In the genomic region with DNA sequence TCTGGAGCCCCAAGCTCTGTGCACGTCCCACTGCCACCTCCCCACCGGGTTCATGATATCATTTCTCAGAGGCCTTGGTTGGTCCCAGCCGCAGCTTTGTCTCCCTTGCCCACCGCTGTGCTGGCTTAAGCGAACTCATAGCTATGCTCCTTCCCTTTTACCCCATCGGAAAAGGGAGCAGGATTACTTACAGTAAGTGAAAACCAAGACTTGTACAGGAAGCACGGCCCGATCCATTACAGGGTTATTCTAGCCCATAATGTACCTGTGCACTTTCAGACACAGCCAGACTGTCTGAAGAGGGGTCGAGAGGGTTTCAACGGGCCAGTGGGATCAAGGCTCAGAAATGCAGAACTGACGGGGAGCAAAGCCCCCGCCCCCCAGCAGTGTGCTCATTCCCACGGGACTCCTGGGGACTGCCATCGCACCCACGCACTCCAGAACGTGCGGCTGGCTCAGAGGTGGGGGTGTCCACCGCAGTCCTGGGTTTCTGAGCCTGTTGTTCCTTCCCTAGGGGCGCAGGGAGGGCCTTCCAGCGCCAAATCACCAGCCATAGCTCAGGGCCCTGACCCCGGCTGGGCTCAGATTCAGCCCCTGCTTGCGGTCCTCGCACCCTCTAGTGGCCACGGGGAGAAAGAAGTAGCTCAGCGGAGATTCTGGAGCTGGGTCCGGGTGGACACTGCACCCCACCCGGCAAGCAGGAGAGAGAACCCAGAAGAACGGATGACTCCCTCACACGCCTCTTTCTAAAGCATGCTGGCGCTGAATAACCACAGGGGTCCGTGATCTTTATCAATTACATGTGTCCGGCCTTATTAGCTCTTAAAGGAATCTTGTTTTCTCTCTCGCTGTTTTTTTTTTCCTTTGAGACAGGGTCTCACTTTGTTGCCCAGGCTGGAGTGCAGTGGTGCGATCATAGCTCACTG, we compare ENCODE assay signal across 1 cellular context.
TF ChIP-seq lines count a peak whose summit lies in the region.

No MANE protein-coding gene starts in this region.

TF ChIP-seq in HepG2, 621 proteins besides CTCF, POLR2A, EP300 and RAD21 (continued from another document and continues in another):
- TF ChIP-seq, protein P1, sequence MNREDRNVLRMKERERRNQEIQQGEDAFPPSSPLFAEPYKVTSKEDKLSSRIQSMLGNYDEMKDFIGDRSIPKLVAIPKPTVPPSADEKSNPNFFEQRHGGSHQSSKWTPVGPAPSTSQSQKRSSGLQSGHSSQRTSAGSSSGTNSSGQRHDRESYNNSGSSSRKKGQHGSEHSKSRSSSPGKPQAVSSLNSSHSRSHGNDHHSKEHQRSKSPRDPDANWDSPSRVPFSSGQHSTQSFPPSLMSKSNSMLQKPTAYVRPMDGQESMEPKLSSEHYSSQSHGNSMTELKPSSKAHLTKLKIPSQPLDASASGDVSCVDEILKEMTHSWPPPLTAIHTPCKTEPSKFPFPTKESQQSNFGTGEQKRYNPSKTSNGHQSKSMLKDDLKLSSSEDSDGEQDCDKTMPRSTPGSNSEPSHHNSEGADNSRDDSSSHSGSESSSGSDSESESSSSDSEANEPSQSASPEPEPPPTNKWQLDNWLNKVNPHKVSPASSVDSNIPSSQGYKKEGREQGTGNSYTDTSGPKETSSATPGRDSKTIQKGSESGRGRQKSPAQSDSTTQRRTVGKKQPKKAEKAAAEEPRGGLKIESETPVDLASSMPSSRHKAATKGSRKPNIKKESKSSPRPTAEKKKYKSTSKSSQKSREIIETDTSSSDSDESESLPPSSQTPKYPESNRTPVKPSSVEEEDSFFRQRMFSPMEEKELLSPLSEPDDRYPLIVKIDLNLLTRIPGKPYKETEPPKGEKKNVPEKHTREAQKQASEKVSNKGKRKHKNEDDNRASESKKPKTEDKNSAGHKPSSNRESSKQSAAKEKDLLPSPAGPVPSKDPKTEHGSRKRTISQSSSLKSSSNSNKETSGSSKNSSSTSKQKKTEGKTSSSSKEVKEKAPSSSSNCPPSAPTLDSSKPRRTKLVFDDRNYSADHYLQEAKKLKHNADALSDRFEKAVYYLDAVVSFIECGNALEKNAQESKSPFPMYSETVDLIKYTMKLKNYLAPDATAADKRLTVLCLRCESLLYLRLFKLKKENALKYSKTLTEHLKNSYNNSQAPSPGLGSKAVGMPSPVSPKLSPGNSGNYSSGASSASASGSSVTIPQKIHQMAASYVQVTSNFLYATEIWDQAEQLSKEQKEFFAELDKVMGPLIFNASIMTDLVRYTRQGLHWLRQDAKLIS (CRISPR knock-in tag; IDR thresholded peaks at IDR 0.05) = no peak
- TF ChIP-seq, protein P2, sequence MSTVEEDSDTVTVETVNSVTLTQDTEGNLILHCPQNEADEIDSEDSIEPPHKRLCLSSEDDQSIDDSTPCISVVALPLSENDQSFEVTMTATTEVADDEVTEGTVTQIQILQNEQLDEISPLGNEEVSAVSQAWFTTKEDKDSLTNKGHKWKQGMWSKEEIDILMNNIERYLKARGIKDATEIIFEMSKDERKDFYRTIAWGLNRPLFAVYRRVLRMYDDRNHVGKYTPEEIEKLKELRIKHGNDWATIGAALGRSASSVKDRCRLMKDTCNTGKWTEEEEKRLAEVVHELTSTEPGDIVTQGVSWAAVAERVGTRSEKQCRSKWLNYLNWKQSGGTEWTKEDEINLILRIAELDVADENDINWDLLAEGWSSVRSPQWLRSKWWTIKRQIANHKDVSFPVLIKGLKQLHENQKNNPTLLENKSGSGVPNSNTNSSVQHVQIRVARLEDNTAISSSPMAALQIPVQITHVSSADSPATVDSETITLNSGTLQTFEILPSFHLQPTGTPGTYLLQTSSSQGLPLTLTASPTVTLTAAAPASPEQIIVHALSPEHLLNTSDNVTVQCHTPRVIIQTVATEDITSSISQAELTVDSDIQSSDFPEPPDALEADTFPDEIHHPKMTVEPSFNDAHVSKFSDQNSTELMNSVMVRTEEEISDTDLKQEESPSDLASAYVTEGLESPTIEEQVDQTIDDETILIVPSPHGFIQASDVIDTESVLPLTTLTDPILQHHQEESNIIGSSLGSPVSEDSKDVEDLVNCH (CRISPR knock-in tag; IDR thresholded peaks at IDR 0.05) = peak; percentile 19; the same call in 1 of the 2 replicates
- TF ChIP-seq, protein P3, sequence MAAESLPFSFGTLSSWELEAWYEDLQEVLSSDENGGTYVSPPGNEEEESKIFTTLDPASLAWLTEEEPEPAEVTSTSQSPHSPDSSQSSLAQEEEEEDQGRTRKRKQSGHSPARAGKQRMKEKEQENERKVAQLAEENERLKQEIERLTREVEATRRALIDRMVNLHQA (CRISPR knock-in tag; IDR thresholded peaks at IDR 0.05) = no peak
- TF ChIP-seq ZNF670 (CRISPR knock-in tag; IDR thresholded peaks at IDR 0.05; ENCODE audit: borderline replicate concordance) = 0 out of 2 replicates have a peak, but pooled peaks have one; percentile 56
- TF ChIP-seq, protein P4, sequence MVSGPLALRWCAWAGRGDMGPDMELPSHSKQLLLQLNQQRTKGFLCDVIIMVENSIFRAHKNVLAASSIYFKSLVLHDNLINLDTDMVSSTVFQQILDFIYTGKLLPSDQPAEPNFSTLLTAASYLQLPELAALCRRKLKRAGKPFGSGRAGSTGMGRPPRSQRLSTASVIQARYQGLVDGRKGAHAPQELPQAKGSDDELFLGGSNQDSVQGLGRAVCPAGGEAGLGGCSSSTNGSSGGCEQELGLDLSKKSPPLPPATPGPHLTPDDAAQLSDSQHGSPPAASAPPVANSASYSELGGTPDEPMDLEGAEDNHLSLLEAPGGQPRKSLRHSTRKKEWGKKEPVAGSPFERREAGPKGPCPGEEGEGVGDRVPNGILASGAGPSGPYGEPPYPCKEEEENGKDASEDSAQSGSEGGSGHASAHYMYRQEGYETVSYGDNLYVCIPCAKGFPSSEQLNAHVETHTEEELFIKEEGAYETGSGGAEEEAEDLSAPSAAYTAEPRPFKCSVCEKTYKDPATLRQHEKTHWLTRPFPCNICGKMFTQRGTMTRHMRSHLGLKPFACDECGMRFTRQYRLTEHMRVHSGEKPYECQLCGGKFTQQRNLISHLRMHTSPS (CRISPR knock-in tag; IDR thresholded peaks at IDR 0.05; ENCODE audit: low read depth) = no peak
- TF ChIP-seq ZSCAN12 (CRISPR knock-in tag; IDR thresholded peaks at IDR 0.05) = no peak
- no peak; the same call in 1 of the 2 replicates for TF ChIP-seq SOX13 (IDR thresholded peaks at IDR 0.05)
- peak in 1 of 2 experiments; percentile 66; a peak in 1 of 4 replicates for TF ChIP-seq SOX13 (CRISPR knock-in tag; conservative IDR thresholded peaks at IDR 0.05 in 1 of 2, IDR thresholded peaks at IDR 0.05 in 1 of 2)
- TF ChIP-seq SRY (CRISPR knock-in tag; IDR thresholded peaks at IDR 0.05) = no peak
- no peak for TF ChIP-seq RFX3 (CRISPR knock-in tag; IDR thresholded peaks at IDR 0.05)
- TF ChIP-seq TEAD3 (CRISPR knock-in tag; optimal IDR thresholded peaks at IDR 0.05; ENCODE audit: borderline replicate concordance) = peak; percentile 63
- TF ChIP-seq, protein P5, sequence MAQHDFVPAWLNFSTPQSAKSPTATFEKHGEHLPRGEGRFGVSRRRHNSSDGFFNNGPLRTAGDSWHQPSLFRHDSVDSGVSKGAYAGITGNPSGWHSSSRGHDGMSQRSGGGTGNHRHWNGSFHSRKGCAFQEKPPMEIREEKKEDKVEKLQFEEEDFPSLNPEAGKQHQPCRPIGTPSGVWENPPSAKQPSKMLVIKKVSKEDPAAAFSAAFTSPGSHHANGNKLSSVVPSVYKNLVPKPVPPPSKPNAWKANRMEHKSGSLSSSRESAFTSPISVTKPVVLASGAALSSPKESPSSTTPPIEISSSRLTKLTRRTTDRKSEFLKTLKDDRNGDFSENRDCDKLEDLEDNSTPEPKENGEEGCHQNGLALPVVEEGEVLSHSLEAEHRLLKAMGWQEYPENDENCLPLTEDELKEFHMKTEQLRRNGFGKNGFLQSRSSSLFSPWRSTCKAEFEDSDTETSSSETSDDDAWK (CRISPR knock-in tag; IDR thresholded peaks at IDR 0.05) = no peak
- peak; percentile 97 for TF ChIP-seq ZBTB7A (CRISPR knock-in tag; IDR thresholded peaks at IDR 0.05)
- TF ChIP-seq ZNF225 (CRISPR knock-in tag; IDR thresholded peaks at IDR 0.05) = peak; percentile 26; the same call in 1 of the 2 replicates
- no peak for TF ChIP-seq SAFB2 (CRISPR knock-in tag; IDR thresholded peaks at IDR 0.05; ENCODE audit: borderline replicate concordance, low read depth)
- TF ChIP-seq ZNF761 (CRISPR knock-in tag; conservative IDR thresholded peaks at IDR 0.05) = peak; percentile 79
- TF ChIP-seq, protein P6, sequence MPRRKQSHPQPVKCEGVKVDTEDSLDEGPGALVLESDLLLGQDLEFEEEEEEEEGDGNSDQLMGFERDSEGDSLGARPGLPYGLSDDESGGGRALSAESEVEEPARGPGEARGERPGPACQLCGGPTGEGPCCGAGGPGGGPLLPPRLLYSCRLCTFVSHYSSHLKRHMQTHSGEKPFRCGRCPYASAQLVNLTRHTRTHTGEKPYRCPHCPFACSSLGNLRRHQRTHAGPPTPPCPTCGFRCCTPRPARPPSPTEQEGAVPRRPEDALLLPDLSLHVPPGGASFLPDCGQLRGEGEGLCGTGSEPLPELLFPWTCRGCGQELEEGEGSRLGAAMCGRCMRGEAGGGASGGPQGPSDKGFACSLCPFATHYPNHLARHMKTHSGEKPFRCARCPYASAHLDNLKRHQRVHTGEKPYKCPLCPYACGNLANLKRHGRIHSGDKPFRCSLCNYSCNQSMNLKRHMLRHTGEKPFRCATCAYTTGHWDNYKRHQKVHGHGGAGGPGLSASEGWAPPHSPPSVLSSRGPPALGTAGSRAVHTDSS (CRISPR knock-in tag; conservative IDR thresholded peaks at IDR 0.05) = peak; percentile 44; the same call in 1 of the 2 replicates
- peak; percentile 82; the same call in 1 of the 2 replicates for TF ChIP-seq ERF (CRISPR knock-in tag; IDR thresholded peaks at IDR 0.05)
- no peak for TF ChIP-seq REXO4 (CRISPR knock-in tag; IDR thresholded peaks at IDR 0.05; ENCODE audit: borderline replicate concordance)
- TF ChIP-seq, protein P7, sequence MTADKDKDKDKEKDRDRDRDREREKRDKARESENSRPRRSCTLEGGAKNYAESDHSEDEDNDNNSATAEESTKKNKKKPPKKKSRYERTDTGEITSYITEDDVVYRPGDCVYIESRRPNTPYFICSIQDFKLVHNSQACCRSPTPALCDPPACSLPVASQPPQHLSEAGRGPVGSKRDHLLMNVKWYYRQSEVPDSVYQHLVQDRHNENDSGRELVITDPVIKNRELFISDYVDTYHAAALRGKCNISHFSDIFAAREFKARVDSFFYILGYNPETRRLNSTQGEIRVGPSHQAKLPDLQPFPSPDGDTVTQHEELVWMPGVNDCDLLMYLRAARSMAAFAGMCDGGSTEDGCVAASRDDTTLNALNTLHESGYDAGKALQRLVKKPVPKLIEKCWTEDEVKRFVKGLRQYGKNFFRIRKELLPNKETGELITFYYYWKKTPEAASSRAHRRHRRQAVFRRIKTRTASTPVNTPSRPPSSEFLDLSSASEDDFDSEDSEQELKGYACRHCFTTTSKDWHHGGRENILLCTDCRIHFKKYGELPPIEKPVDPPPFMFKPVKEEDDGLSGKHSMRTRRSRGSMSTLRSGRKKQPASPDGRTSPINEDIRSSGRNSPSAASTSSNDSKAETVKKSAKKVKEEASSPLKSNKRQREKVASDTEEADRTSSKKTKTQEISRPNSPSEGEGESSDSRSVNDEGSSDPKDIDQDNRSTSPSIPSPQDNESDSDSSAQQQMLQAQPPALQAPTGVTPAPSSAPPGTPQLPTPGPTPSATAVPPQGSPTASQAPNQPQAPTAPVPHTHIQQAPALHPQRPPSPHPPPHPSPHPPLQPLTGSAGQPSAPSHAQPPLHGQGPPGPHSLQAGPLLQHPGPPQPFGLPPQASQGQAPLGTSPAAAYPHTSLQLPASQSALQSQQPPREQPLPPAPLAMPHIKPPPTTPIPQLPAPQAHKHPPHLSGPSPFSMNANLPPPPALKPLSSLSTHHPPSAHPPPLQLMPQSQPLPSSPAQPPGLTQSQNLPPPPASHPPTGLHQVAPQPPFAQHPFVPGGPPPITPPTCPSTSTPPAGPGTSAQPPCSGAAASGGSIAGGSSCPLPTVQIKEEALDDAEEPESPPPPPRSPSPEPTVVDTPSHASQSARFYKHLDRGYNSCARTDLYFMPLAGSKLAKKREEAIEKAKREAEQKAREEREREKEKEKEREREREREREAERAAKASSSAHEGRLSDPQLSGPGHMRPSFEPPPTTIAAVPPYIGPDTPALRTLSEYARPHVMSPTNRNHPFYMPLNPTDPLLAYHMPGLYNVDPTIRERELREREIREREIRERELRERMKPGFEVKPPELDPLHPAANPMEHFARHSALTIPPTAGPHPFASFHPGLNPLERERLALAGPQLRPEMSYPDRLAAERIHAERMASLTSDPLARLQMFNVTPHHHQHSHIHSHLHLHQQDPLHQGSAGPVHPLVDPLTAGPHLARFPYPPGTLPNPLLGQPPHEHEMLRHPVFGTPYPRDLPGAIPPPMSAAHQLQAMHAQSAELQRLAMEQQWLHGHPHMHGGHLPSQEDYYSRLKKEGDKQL (CRISPR knock-in tag; IDR thresholded peaks at IDR 0.05; ENCODE audit: low read depth) = no peak
- no peak for TF ChIP-seq NR2F2 (IDR thresholded peaks at IDR 0.05; ENCODE audit: borderline replicate concordance, low read depth)
- peak; percentile 66; the same call in 1 of the 2 replicates for TF ChIP-seq GLI4 (CRISPR knock-in tag; IDR thresholded peaks at IDR 0.05; ENCODE audit: borderline replicate concordance)
- no peak for TF ChIP-seq HOXA9 (CRISPR knock-in tag; IDR thresholded peaks at IDR 0.05; ENCODE audit: borderline replicate concordance)
- TF ChIP-seq TCF12 (IDR thresholded peaks at IDR 0.05) = no peak
- 0 out of 2 replicates have a peak, but pooled peaks have one; percentile 56 for TF ChIP-seq TCF12 (CRISPR knock-in tag; IDR thresholded peaks at IDR 0.05)
- TF ChIP-seq MAZ (IDR thresholded peaks at IDR 0.05; ENCODE audit: borderline replicate concordance, low read depth, low read length) = peak; percentile 83; the same call in 1 of the 2 replicates
- TF ChIP-seq MAZ (CRISPR knock-in tag; IDR thresholded peaks at IDR 0.05; ENCODE audit: low read depth) = peak; percentile 78; the same call in 1 of the 2 replicates
- TF ChIP-seq ZNF124 (CRISPR knock-in tag; IDR thresholded peaks at IDR 0.05) = peak; percentile 87; the same call in 1 of the 2 replicates
- TF ChIP-seq MTA1 (CRISPR knock-in tag; IDR thresholded peaks at IDR 0.05; ENCODE audit: borderline replicate concordance) = peak; percentile 93; the same call in 1 of the 2 replicates
- TF ChIP-seq SRSF9 (IDR thresholded peaks at IDR 0.05; ENCODE audit: borderline replicate concordance, insufficient read depth, low read depth, low read length, poor library complexity, severe bottlenecking) = no peak
- no peak for TF ChIP-seq SETDB1 (CRISPR knock-in tag; IDR thresholded peaks at IDR 0.05; ENCODE audit: borderline replicate concordance)
- peak; percentile 52; the same call in 1 of the 3 replicates for TF ChIP-seq MXI1 (IDR thresholded peaks at IDR 0.05; ENCODE audit: borderline replicate concordance, low read depth, low read length)
